ENCODE assay signal across 8 cellular contexts in genomic region chr19:48490980-48491792, GRCh38. TPM values are rescaled to one million over a fixed set of nuclear protein-coding genes. Genes with fewer than 3 reads are reported as not detected.
DNase-seq lines count a peak whose midpoint lies in the region; ATAC-seq and TF ChIP-seq lines count a peak whose summit lies in the region.

No MANE protein-coding gene starts in this region.

- no peaks in the 10 kb centered on the region for H3K79me2 ChIP-seq in MM.1S (ENCODE audit: low read length)

- no peaks in the 10 kb centered on the region for H3K9me3 Mint-ChIP-seq in Caco-2 (ENCODE audit: unreplicated experiment)

- no peak overlapping the region for H3K4me3 ChIP-seq in Caco-2 (ENCODE audit: low read depth, low read length)
- H3K4me3 ChIP-seq in MM.1S (ENCODE audit: low read length), result peak overlapping the region; percentile 57

- H3K36me3 Mint-ChIP-seq in Caco-2 (ENCODE audit: insufficient read depth, unreplicated experiment), result peaks cover 55% of the 10 kb centered on the region

- H3K36me3 ChIP-seq in Caco-2 (ENCODE audit: control insufficient read depth, insufficient read depth, low read length), result no peaks in the 10 kb centered on the region
- no peaks in the 10 kb centered on the region for H3K36me3 ChIP-seq in MM.1S (replicated peaks; ENCODE audit: insufficient read depth, low read length)

- intact Hi-C loops in Caco-2 (cut with micrococcal nuclease; ENCODE audit: unreplicated experiment), result no loop called here

- H3K27me3 ChIP-seq in Caco-2 (replicated peaks; ENCODE audit: control insufficient read depth, insufficient read depth, low read length) (no peaks in the 10 kb centered on the region), MM.1S (replicated peaks; ENCODE audit: insufficient read depth, low read length) (peaks cover 23% of the 10 kb centered on the region)

- H3K9me3 ChIP-seq in Caco-2, result no peaks in the 10 kb centered on the region
- H3K9me3 ChIP-seq in MM.1S (replicated peaks; ENCODE audit: insufficient read depth, low read length), result no peaks in the 10 kb centered on the region

- no peak overlapping the region for H3K4me3 Mint-ChIP-seq in Caco-2 (ENCODE audit: unreplicated experiment)

- peak overlapping the region; percentile 75; the same call in 1 of the 2 replicates for H2AFZ ChIP-seq in MM.1S (ENCODE audit: low read length)

- CTCF ChIA-PET in Caco-2 (lab: Charles Lee), result interaction anchor here (1.8 kb wide), 1 partner anchor 98 kb away, joined by 13 read pairs; no protein-coding TSS in a partner anchor

- ATAC-seq in HG03139 (IDR thresholded peaks at IDR 0.05; ENCODE audit: unreplicated experiment) (no peak), GM19035 (IDR thresholded peaks at IDR 0.05; ENCODE audit: unreplicated experiment) (no peak)

- H3K4me1 ChIP-seq in Caco-2, result peaks cover 28% of the 10 kb centered on the region
- H3K4me1 ChIP-seq in MM.1S (ENCODE audit: low read length), result peaks cover 25% of the 10 kb centered on the region

- no TSS peak for BruUV-seq in Caco-2 (replicated peaks; lab: Mats Ljungman, UMichigan)

- peaks cover 45% of the 10 kb centered on the region for H3K4me1 Mint-ChIP-seq in Caco-2 (ENCODE audit: low read depth, unreplicated experiment)

- H3F3A ChIP-seq in MM.1S (ENCODE audit: insufficient read depth, low read length), result peaks cover 7% of the 10 kb centered on the region

- DNase-seq in Caco-2 (no peak), MM.1S (peak; percentile 62), foreskin melanocyte (no peak)
- peak; percentile 59 for DNase-seq in activated CD4-positive, alpha-beta T cell treated with anti-CD3 and anti-CD28 coated beads for 48 hours
- DNase-seq in effector CD8-positive, alpha-beta T cell (lab: John Stamatoyannopoulos, UW), result peak; percentile 67
- peak; percentile 54 for DNase-seq in stimulated activated CD4-positive, alpha-beta T cell treated with anti-CD3 and anti-CD28 coated beads, Interleukin-2, amount 100 ng/mL, for 24 hours

- H4K20me1 ChIP-seq in MM.1S (ENCODE audit: insufficient read depth, low read length), result no peaks in the 10 kb centered on the region

- no peaks in the 10 kb centered on the region for H3K9me2 ChIP-seq in MM.1S (replicated peaks; ENCODE audit: insufficient read depth, low read length)

- peak overlapping the region; percentile 100 for H3K4me2 ChIP-seq in MM.1S (ENCODE audit: low read depth, low read length)

- H3K9ac ChIP-seq in MM.1S (ENCODE audit: low read length), result peak overlapping the region; percentile 33; the same call in 1 of the 2 replicates

- peak overlapping the region; percentile 81 for H3K27ac Mint-ChIP-seq in Caco-2 (ENCODE audit: unreplicated experiment)

- TF ChIP-seq CTCF in Caco-2 (IDR thresholded peaks at IDR 0.05; ENCODE audit: insufficient read depth in 1 of 2, low read depth in 1 of 2, low read length in 1 of 2, severe bottlenecking in 1 of 2, unreplicated experiment in 1 of 2) (no peak), MM.1S (IDR thresholded peaks at IDR 0.05; ENCODE audit: low read length) (no peak)

- H3K27me3 Mint-ChIP-seq in Caco-2 (ENCODE audit: insufficient read depth, unreplicated experiment), result no peaks in the 10 kb centered on the region

- H3K27ac ChIP-seq in MM.1S (ENCODE audit: low read length), result peak overlapping the region; percentile 1; the same call in 1 of the 2 replicates

- POLR2A ChIA-PET in Caco-2 (lab: Charles Lee), result no interaction called here

RNA-seq across cellular contexts. Expression of gene LMTK3, which starts 20.4 kb away (rescaled TPM):
- total RNA-seq in Caco-2 (2022), result 22.4 and 22.6 TPM in 2 replicates

RNA-seq across cellular contexts. Expression of gene CYTH2, which starts 22.0 kb away (rescaled TPM):
- 74.6 and 81.3 TPM in 2 replicates for total RNA-seq in Caco-2 (2022)

RNA-seq across cellular contexts. Expression of gene KCNJ14, which starts 35.8 kb away (rescaled TPM):
- 3.6 and 3.9 TPM in 2 replicates for total RNA-seq in Caco-2 (2022)

RNA-seq across cellular contexts. Expression of gene GRWD1, which starts 45.4 kb away (rescaled TPM):
- total RNA-seq in Caco-2 (2022), result 77.3 and 77.4 TPM in 2 replicates

Comparison
In these comparisons a context has a peak if more than half of its experiments do, and no peak if none do; other contexts are left out.
1. DNase-seq: peak in MM.1S (single experiment), activated CD4-positive, alpha-beta T cell treated with anti-CD3 and anti-CD28 coated beads for 48 hours (single experiment), effector CD8-positive, alpha-beta T cell (single experiment) and stimulated activated CD4-positive, alpha-beta T cell treated with anti-CD3 and anti-CD28 coated beads, Interleukin-2, amount 100 ng/mL, for 24 hours (2 of 2); none in Caco-2 (0 of 2) and foreskin melanocyte (single experiment).